ENCODE assay signal across 8 cellular contexts in genomic region chr22:50523806-50524663, GRCh38. TPM values are rescaled to one million over a fixed set of nuclear protein-coding genes. Genes with fewer than 3 reads are reported as not detected.
DNase-seq lines count a peak whose midpoint lies in the region; ATAC-seq, FAIRE-seq and TF ChIP-seq lines count a peak whose summit lies in the region.

No MANE protein-coding gene starts in this region.

- peaks cover 0 to 4% of the 10 kb centered on the region in 2 donors for H3K4me1 ChIP-seq in small intestine (ENCODE audit: control insufficient read depth in 2 of 2, insufficient read depth in 1 of 2, low read depth in 1 of 2, low read length in 1 of 2)

- H3K36me3 ChIP-seq in small intestine (ENCODE audit: control insufficient read depth in 2 of 2, insufficient read depth in 2 of 2, low read length in 2 of 2), result peaks cover 3 to 10% of the 10 kb centered on the region in 2 donors

- no peak for FAIRE-seq in small intestine (lab: Jason Lieb, UNC)

- H3K9me3 ChIP-seq in small intestine (ENCODE audit: control insufficient read depth, low read depth), result no peaks in the 10 kb centered on the region

- H3K27me3 ChIP-seq in small intestine (ENCODE audit: control insufficient read depth in 2 of 2, insufficient read depth in 2 of 2, low read length in 2 of 2), result no peaks in the 10 kb centered on the region

- DNase-seq in NCI-H146 (lab: John Stamatoyannopoulos, UW), result peak; percentile 47
- no peak for DNase-seq in NCI-H146 treated with DMSO at 0.1 percent for 48 hours (lab: John Stamatoyannopoulos, UW; ENCODE audit: unreplicated experiment)
- DNase-seq in SK-N-DZ (ENCODE audit: low spot score), result peak; percentile 72
- DNase-seq in foreskin fibroblast, result no peak
- peak; percentile 71 for DNase-seq in small intestine
- no peak for DNase-seq in NCI-H2227 (lab: John Stamatoyannopoulos, UW; ENCODE audit: unreplicated experiment)
- DNase-seq in pons (ENCODE audit: low spot score), result no peak

- WGBS in small intestine, 3 donors, result 18 to 62% (median 30%) methylated on average over 24 to 25 of the region's 25 CpGs

- H3K4me3 ChIP-seq in foreskin fibroblast (ENCODE audit: low read depth in 1 of 2, low read length in 2 of 2), result peak overlapping the region; percentile 73 to 81
- peak overlapping the region in 1 of 2 donors; percentile 68 for H3K4me3 ChIP-seq in small intestine (ENCODE audit: low read depth in 1 of 2, low read length in 2 of 2)

- ATAC-seq in HG02798 (IDR thresholded peaks at IDR 0.05; ENCODE audit: poor library complexity, unreplicated experiment), result no peak

- TF ChIP-seq CTCF in foreskin fibroblast (IDR thresholded peaks at IDR 0.05; ENCODE audit: low read depth, low read length), result no peak

- H3K27ac ChIP-seq in small intestine (ENCODE audit: low read depth in 1 of 2, low read length in 1 of 2), result peak overlapping the region; percentile 94 to 100

RNA-seq across cellular contexts. Expression of gene SCO2, which starts 1.4 kb away (rescaled TPM):
- 1.1 and 5.1 TPM in 2 replicates for polyA plus RNA-seq in SK-N-DZ (2014; cell fraction: cytosol; rRNA removed)
- polyA plus RNA-seq in SK-N-DZ (2014; cell fraction: nucleus; rRNA removed), result 4.3 and 7.6 TPM in 2 replicates
- 1 to 10 TPM; 2.2 to 2.7 (median 2.5) TPM for polyA plus RNA-seq in small intestine

RNA-seq across cellular contexts. Expression of gene TYMP, which starts 5.8 kb away (rescaled TPM):
- 1.6 and 3.1 TPM in 2 replicates for polyA plus RNA-seq in SK-N-DZ (2014; cell fraction: cytosol; rRNA removed)
- polyA plus RNA-seq in SK-N-DZ (2014; cell fraction: nucleus; rRNA removed), result 3.0 and 4.6 TPM in 2 replicates
- 100 to 1,000 TPM in 1 of 3 donors, 10 to 100 TPM in 2; 81.4 to 172 (median 98.5) TPM for polyA plus RNA-seq in small intestine

RNA-seq across cellular contexts. Expression of gene NCAPH2, which starts 16.0 kb away (rescaled TPM):
- 120 and 139 TPM in 2 replicates for polyA plus RNA-seq in SK-N-DZ (2014; cell fraction: cytosol; rRNA removed)
- polyA plus RNA-seq in SK-N-DZ (2014; cell fraction: nucleus; rRNA removed), result 392 and 416 TPM in 2 replicates
- polyA plus RNA-seq in small intestine, result 10 to 100 TPM; 39.4 to 45.9 (median 40.3) TPM

RNA-seq across cellular contexts. Expression of gene LMF2, which starts 16.5 kb away (rescaled TPM):
- 22.3 and 32.0 TPM in 2 replicates for polyA plus RNA-seq in SK-N-DZ (2014; cell fraction: cytosol; rRNA removed)
- 426 and 427 TPM in 2 replicates for polyA plus RNA-seq in SK-N-DZ (2014; cell fraction: nucleus; rRNA removed)
- 10 to 100 TPM; 37.8 to 52.8 (median 51.2) TPM for polyA plus RNA-seq in small intestine

RNA-seq across cellular contexts. Expression of gene KLHDC7B, which starts 21.7 kb away (rescaled TPM):
- not detected in 2 replicates for polyA plus RNA-seq in SK-N-DZ (2014; cell fraction: cytosol; rRNA removed)
- polyA plus RNA-seq in SK-N-DZ (2014; cell fraction: nucleus; rRNA removed), result 0.13 TPM in 1 of 2 replicates, not detected in the other
- polyA plus RNA-seq in small intestine, result under 1 TPM in 1 of 3 donors, not detected in 2; 0.28 TPM

Comparison
In these comparisons a context has a peak if more than half of its experiments do, and no peak if none do; other contexts are left out.
1. DNase-seq: peak in NCI-H146 (single experiment), SK-N-DZ (single experiment) and small intestine (single experiment); none in NCI-H146 treated with DMSO at 0.1 percent for 48 hours (single experiment), foreskin fibroblast (0 of 2), NCI-H2227 (single experiment) and pons (single experiment).